10 cellular contexts compared by ENCODE assay signal in the genomic region with DNA sequence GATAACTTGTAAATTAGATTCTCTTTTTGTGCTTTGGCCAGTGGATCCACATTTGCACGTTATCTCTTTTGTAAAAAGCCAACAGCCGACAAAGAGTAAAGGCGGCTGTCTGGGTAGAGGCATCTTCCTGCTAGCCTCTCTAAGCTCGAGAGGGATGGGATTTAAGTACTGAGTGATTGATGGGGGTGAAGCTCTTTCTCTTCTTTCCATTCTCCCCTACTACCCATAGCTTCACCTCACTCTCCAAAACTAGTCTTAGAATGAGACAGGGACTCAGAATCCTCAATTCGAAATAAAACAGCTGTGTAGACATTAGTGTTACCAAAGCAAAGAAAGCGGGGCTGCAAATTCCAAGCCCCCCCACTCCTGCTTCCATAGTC. TPM values are rescaled to one million over a fixed set of nuclear protein-coding genes. Genes with fewer than 3 reads are reported as not detected.
DNase-seq lines count a peak whose midpoint lies in the region; ATAC-seq and TF ChIP-seq lines count a peak whose summit lies in the region.
"Had no signal": no experiment of that assay in that cellular context is flagged by ENCODE, and none has a peak within 500 bp of the region (broad histone marks: within the 10 kb centered on the region; RNA-seq: fewer than 3 reads in every experiment).

No MANE protein-coding gene starts in this region.

- no peak for TF ChIP-seq CTCF in OCI-LY1 (IDR thresholded peaks at IDR 0.05; ENCODE audit: low read length)
- no peak for TF ChIP-seq CTCF in fibroblast of lung (conservative IDR thresholded peaks at IDR 0.05 in 1 of 2, IDR thresholded peaks at IDR 0.05 in 1 of 2; ENCODE audit: low read depth in 1 of 2, low read length in 2 of 2)
- no peak for TF ChIP-seq CTCF in retinal pigment epithelial cell (conservative IDR thresholded peaks at IDR 0.05; ENCODE audit: low read depth, low read length)
- TF ChIP-seq CTCF in CD14-positive monocyte (IDR thresholded peaks at IDR 0.05) = no peak

- H3K36me3 ChIP-seq in OCI-LY1 (ENCODE audit: insufficient read depth, low read length) (peaks cover 22% of the 10 kb centered on the region; the same call in 1 of the 2 replicates), fibroblast of lung (ENCODE audit: control insufficient read depth, insufficient read depth, low read length) (no peaks in the 10 kb centered on the region)

- H3K79me2 ChIP-seq in OCI-LY1 (ENCODE audit: insufficient read depth, low read length) = peaks cover 10% of the 10 kb centered on the region; the same call in 1 of the 2 replicates
- H3K79me2 ChIP-seq in fibroblast of lung (ENCODE audit: control insufficient read depth, insufficient read depth, low read length) = peaks cover 79% of the 10 kb centered on the region

- H3K27me3 Mint-ChIP-seq in CD14-positive monocyte (ENCODE audit: low read depth in 3 of 3) = peaks cover 0 to 1% (median 0%) of the 10 kb centered on the region in 3 donors

- no peaks in the 10 kb centered on the region for H3K9me3 Mint-ChIP-seq in CD14-positive monocyte

- H3K9me3 ChIP-seq in OCI-LY1 (ENCODE audit: low read length) = no peaks in the 10 kb centered on the region
- no peaks in the 10 kb centered on the region for H3K9me3 ChIP-seq in fibroblast of lung (ENCODE audit: control insufficient read depth, insufficient read depth, low read depth, low read length)

- H3K4me2 ChIP-seq in OCI-LY1 (ENCODE audit: low read length) (peak overlapping the region; percentile 41; the same call in 1 of the 2 replicates), fibroblast of lung (ENCODE audit: extremely low read depth, insufficient read depth, low read length) (peak overlapping the region; percentile 74)

- no peak overlapping the region for H2AFZ ChIP-seq in OCI-LY1 (ENCODE audit: low read length)
- H2AFZ ChIP-seq in fibroblast of lung (ENCODE audit: low read length) = no peak overlapping the region

- no peak overlapping the region for H3K27ac ChIP-seq in OCI-LY1 (ENCODE audit: low read depth, low read length, poor library complexity, severe bottlenecking)
- H3K27ac ChIP-seq in fibroblast of lung (ENCODE audit: insufficient read depth, low read length) = peak overlapping the region; percentile 8

- H3F3A ChIP-seq in OCI-LY1 (ENCODE audit: insufficient read depth, low read length) = no peaks in the 10 kb centered on the region

- peak overlapping the region in 1 of 2 donors; percentile 44 for H3K4me3 Mint-ChIP-seq in CD14-positive monocyte

- ATAC-seq in HG03039 (IDR thresholded peaks at IDR 0.05; ENCODE audit: unreplicated experiment) = no peak

- peaks cover 13 to 15% of the 10 kb centered on the region in 2 donors for H3K36me3 Mint-ChIP-seq in CD14-positive monocyte

- H3K4me3 ChIP-seq in OCI-LY1 (ENCODE audit: low read depth, low read length, poor library complexity, severe bottlenecking) = no peak overlapping the region
- H3K4me3 ChIP-seq in fibroblast of lung (replicated peaks in 1 of 4; ENCODE audit: control extremely low read depth in 1 of 4, insufficient read depth in 1 of 4, low read depth in 3 of 4, low read length in 4 of 4) = peak overlapping the region; percentile 84 to 96 (median 90)
- peak overlapping the region; percentile 87 for H3K4me3 ChIP-seq in retinal pigment epithelial cell (ENCODE audit: low read length)

- H3K9me2 ChIP-seq in OCI-LY1 (ENCODE audit: low read depth, low read length) = no peaks in the 10 kb centered on the region

- H3K4me1 Mint-ChIP-seq in CD14-positive monocyte = peaks cover 33% of the 10 kb centered on the region

- peaks cover 46% of the 10 kb centered on the region for H3K4me1 ChIP-seq in OCI-LY1 (ENCODE audit: insufficient read depth, low read length, severe bottlenecking)
- H3K4me1 ChIP-seq in fibroblast of lung (ENCODE audit: control insufficient read depth, extremely low read depth, insufficient read depth, low read length) = peaks cover 13% of the 10 kb centered on the region

- DNase-seq in NCI-H524 (lab: John Stamatoyannopoulos, UW) = peak; percentile 44 to 71
- no peak for DNase-seq in NCI-H524 treated with DMSO at 0.1 percent for 48 hours (lab: John Stamatoyannopoulos, UW)
- DNase-seq in fibroblast of lung (ENCODE audit: low read depth in 2 of 2) = peak in 1 of 2 donors; percentile 56
- no peak for DNase-seq in retinal pigment epithelial cell (ENCODE audit: low read depth)
- no peak for DNase-seq in CD14-positive monocyte (ENCODE audit: low spot score)
- DNase-seq in DMS153 (lab: John Stamatoyannopoulos, UW) = no peak
- DNase-seq: cerebellar nuclear complex; stimulated activated naive CD4-positive, alpha-beta T cell treated with Interleukin-2 at 50 U/mL for 16 hours had no signal

- no peaks in the 10 kb centered on the region for H3K27me3 ChIP-seq in OCI-LY1 (ENCODE audit: insufficient read depth, low read length)
- no peaks in the 10 kb centered on the region for H3K27me3 ChIP-seq in fibroblast of lung (ENCODE audit: control insufficient read depth, insufficient read depth, low read length)

- H4K20me1 ChIP-seq in OCI-LY1 (ENCODE audit: insufficient read depth, low read length) (no peaks in the 10 kb centered on the region), fibroblast of lung (ENCODE audit: control insufficient read depth, extremely low read depth, insufficient read depth, low read length) (no peaks in the 10 kb centered on the region)

- intact Hi-C loops in CD14-positive monocyte (cut with micrococcal nuclease) = no loop called here

- H3K9ac ChIP-seq in OCI-LY1 (ENCODE audit: low read length) = no peak overlapping the region; the same call in 1 of the 2 replicates
- H3K9ac ChIP-seq in fibroblast of lung (ENCODE audit: insufficient read depth, low read length) = no peak overlapping the region

- H3K27ac Mint-ChIP-seq in CD14-positive monocyte = no peak overlapping the region

RNA-seq across cellular contexts. Expression of a gene that starts 3.5 kb away (rescaled TPM):
- 22.1 and 35.8 TPM in 2 replicates for total RNA-seq in fibroblast of lung
- polyA plus RNA-seq in fibroblast of lung = 49.0 and 51.8 TPM in 2 replicates
- polyA plus RNA-seq in fibroblast of lung (2012) = 26.0 and 28.4 TPM in 2 replicates
- 11.9 and 19.7 TPM in 2 replicates for polyA minus RNA-seq in fibroblast of lung (ENCODE audit: low replicate concordance)
- polyA plus RNA-seq in CD14-positive monocyte = 1 to 10 TPM; 6.6 to 7.1 TPM

RNA-seq across cellular contexts. Expression of a gene that starts 43.6 kb away (rescaled TPM):
- total RNA-seq in fibroblast of lung = 57.5 and 63.7 TPM in 2 replicates
- polyA plus RNA-seq in fibroblast of lung = 124 and 127 TPM in 2 replicates
- 66.7 and 86.3 TPM in 2 replicates for polyA plus RNA-seq in fibroblast of lung (2012)
- 340 and 364 TPM in 2 replicates for polyA minus RNA-seq in fibroblast of lung (ENCODE audit: low replicate concordance)
- polyA plus RNA-seq in CD14-positive monocyte = 10 to 100 TPM; 39.9 to 44.1 TPM

Comparison
In these comparisons a context has a peak if more than half of its experiments do, and no peak if none do; other contexts are left out.
1. DNase-seq: peak in NCI-H524 (2 of 2); none in NCI-H524 treated with DMSO at 0.1 percent for 48 hours (single experiment), retinal pigment epithelial cell (single experiment), CD14-positive monocyte (single experiment) and DMS153 (single experiment).